In genomic region chr18:23498877-23499570, GRCh38 we compare ENCODE assay signal across 8 cellular contexts. TPM values are rescaled to one million over a fixed set of nuclear protein-coding genes. Genes with fewer than 3 reads are reported as not detected.
DNase-seq lines count a peak whose midpoint lies in the region; ATAC-seq, FAIRE-seq and TF ChIP-seq lines count a peak whose summit lies in the region.

No MANE protein-coding gene starts in this region.

- H3K27me3 Mint-ChIP-seq in T-helper 2 cell treated with Interferon-gamma antibody and Interleukin-4, amounts not matched to agents 5 μg/mL and 100 μg/mL, for 36 hours (ENCODE audit: low read depth), result no peaks in the 10 kb centered on the region
- peaks cover 2% of the 10 kb centered on the region for H3K27me3 Mint-ChIP-seq in astrocyte (ENCODE audit: low read depth, unreplicated experiment)

- peaks cover 6% of the 10 kb centered on the region for H3K79me2 ChIP-seq in astrocyte (ENCODE audit: insufficient read depth, low read length)

- no peak overlapping the region for H3K27ac Mint-ChIP-seq in T-helper 2 cell treated with Interferon-gamma antibody and Interleukin-4, amounts not matched to agents 5 μg/mL and 100 μg/mL, for 36 hours
- peak overlapping the region; percentile 2 for H3K27ac Mint-ChIP-seq in astrocyte (ENCODE audit: unreplicated experiment)

- H3K9me3 ChIP-seq in astrocyte (ENCODE audit: insufficient read depth, low read depth, low read length), result no peaks in the 10 kb centered on the region

- no peaks in the 10 kb centered on the region for H3K27me3 ChIP-seq in astrocyte (ENCODE audit: insufficient read depth, low read length)

- no peak overlapping the region for H3K4me3 Mint-ChIP-seq in T-helper 2 cell treated with Interferon-gamma antibody and Interleukin-4, amounts not matched to agents 5 μg/mL and 100 μg/mL, for 36 hours
- H3K4me3 Mint-ChIP-seq in astrocyte (ENCODE audit: unreplicated experiment), result no peak overlapping the region

- TF ChIP-seq POLR2A in GM18505 (IDR thresholded peaks at IDR 0.05; ENCODE audit: borderline replicate concordance, extremely low read depth, insufficient read depth, insufficient read length), result no peak

- peaks cover 22% of the 10 kb centered on the region for H3K4me1 Mint-ChIP-seq in T-helper 2 cell treated with Interferon-gamma antibody and Interleukin-4, amounts not matched to agents 5 μg/mL and 100 μg/mL, for 36 hours (ENCODE audit: low read depth)
- H3K4me1 Mint-ChIP-seq in astrocyte (ENCODE audit: low read depth, unreplicated experiment), result peaks cover 18% of the 10 kb centered on the region

- no peak overlapping the region for H3K4me3 ChIP-seq in astrocyte (ENCODE audit: insufficient read depth, low read depth, low read length)

- H3K36me3 Mint-ChIP-seq in T-helper 2 cell treated with Interferon-gamma antibody and Interleukin-4, amounts not matched to agents 5 μg/mL and 100 μg/mL, for 36 hours (ENCODE audit: low read depth), result peaks cover 3% of the 10 kb centered on the region
- H3K36me3 Mint-ChIP-seq in astrocyte (ENCODE audit: low read depth, unreplicated experiment), result no peaks in the 10 kb centered on the region

- H3K4me2 ChIP-seq in astrocyte (ENCODE audit: low read length), result no peak overlapping the region

- no peak for ATAC-seq in GM18505 (IDR thresholded peaks at IDR 0.05; ENCODE audit: unreplicated experiment)

- H3K9ac ChIP-seq in astrocyte (ENCODE audit: low read length), result no peak overlapping the region

- peaks cover 9% of the 10 kb centered on the region for H3K4me1 ChIP-seq in astrocyte (ENCODE audit: insufficient read depth, low read length)

- peak; percentile 83 for TF ChIP-seq CTCF in astrocyte (IDR thresholded peaks at IDR 0.05; ENCODE audit: insufficient read depth, low read depth, low read length)

- H4K20me1 ChIP-seq in astrocyte (ENCODE audit: insufficient read depth, low read length), result peaks cover under 1% of the 10 kb centered on the region

- H3K27ac ChIP-seq in astrocyte (ENCODE audit: low read depth, low read length), result no peak overlapping the region

- DNase-seq in DMS114 treated with DMSO at 0.1 percent for 48 hours (lab: John Stamatoyannopoulos, UW; ENCODE audit: unreplicated experiment), result peak; percentile 6
- peak; percentile 75 for DNase-seq in H4 (ENCODE audit: low spot score)
- DNase-seq in NCI-H1436 treated with DMSO at 0.1 percent for 48 hours (lab: John Stamatoyannopoulos, UW), result peak; percentile 1
- DNase-seq in T-helper 2 cell treated with Interferon-gamma antibody and Interleukin-4, amounts not matched to agents 5 μg/mL and 100 μg/mL, for 36 hours (ENCODE audit: low spot score), result peak; percentile 71
- peak; percentile 52 for DNase-seq in astrocyte (ENCODE audit: low read depth)
- DNase-seq in inferior parietal cortex (ENCODE audit: extremely low spot score), result peak; percentile 75
- DNase-seq in stimulated activated CD4-positive, alpha-beta T cell treated with anti-CD3 and anti-CD28 coated beads, Interleukin-15, amount 100 ng/mL, for 48 hours (ENCODE audit: low read depth in 2 of 2), result peak; percentile 53 to 69

- no peak for FAIRE-seq in astrocyte (lab: Jason Lieb, UNC)

- peak overlapping the region; percentile 2 for H2AFZ ChIP-seq in astrocyte (ENCODE audit: low read depth, low read length)

- H3K36me3 ChIP-seq in astrocyte (ENCODE audit: insufficient read depth, low read length), result no peaks in the 10 kb centered on the region

- H3K9me3 Mint-ChIP-seq in T-helper 2 cell treated with Interferon-gamma antibody and Interleukin-4, amounts not matched to agents 5 μg/mL and 100 μg/mL, for 36 hours, result no peaks in the 10 kb centered on the region
- no peaks in the 10 kb centered on the region for H3K9me3 Mint-ChIP-seq in astrocyte (ENCODE audit: unreplicated experiment)

RNA-seq across cellular contexts. Expression of gene RMC1, which starts 4.3 kb away (rescaled TPM):
- 32.1 and 32.6 TPM in 2 replicates for total RNA-seq in H4 (2014; rRNA removed; shearing (Covaris generic))
- total RNA-seq in astrocyte, result 25.2 and 28.3 TPM in 2 replicates

RNA-seq across cellular contexts. Expression of gene RIOK3, which starts 45.9 kb away (rescaled TPM):
- total RNA-seq in H4 (2014; rRNA removed; shearing (Covaris generic)), result 25.6 and 34.9 TPM in 2 replicates
- 93.2 and 96.0 TPM in 2 replicates for total RNA-seq in astrocyte

Comparison
In these comparisons a context has a peak if more than half of its experiments do, and no peak if none do; other contexts are left out.
1. DNase-seq: peak in every context shown above with its lines; median percentile 75 in H4; 75 in inferior parietal cortex; 71 in T-helper 2 cell treated with Interferon-gamma antibody and Interleukin-4, amounts not matched to agents 5 μg/mL and 100 μg/mL, for 36 hours; 61 in stimulated activated CD4-positive, alpha-beta T cell treated with anti-CD3 and anti-CD28 coated beads, Interleukin-15, amount 100 ng/mL, for 48 hours; 52 in astrocyte; 6 in DMS114 treated with DMSO at 0.1 percent for 48 hours; 1 in NCI-H1436 treated with DMSO at 0.1 percent for 48 hours.